Comparison of ENCODE assay signal across 8 cellular contexts in the genomic region with DNA sequence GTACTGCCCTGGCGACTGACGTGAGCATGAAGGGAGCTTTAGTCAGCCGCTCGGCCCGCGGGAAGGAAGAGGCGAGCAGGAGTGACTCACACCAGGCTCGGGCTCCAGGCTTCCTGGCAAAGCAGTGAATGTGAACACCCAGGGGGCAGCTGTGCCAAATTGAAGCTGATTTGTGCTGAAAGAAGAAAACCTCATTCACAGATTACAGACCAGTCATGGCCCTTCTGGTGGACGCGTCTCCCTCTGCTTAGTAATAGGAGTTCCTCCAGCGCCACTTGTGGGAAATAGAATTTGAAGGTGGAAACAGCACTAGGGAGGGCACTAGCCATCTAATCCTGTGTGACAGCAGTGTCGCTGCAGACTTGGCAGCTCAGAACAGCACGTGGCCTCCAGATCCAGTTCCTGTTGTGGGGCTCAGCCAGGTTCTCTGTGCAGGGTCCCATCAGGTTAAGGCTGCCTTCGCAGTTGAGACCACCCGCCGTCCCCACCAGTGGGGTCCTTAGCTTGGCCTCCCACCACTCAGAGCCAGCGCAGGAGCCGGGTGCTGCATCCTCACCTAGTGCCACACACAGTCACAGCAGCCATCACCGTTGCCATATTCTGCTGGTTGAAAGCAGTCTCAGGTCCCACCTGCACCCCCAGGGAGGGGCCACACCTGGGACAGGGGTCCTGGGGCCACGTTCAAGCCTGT.
DNase-seq lines count a peak whose midpoint lies in the region; ATAC-seq lines count a peak whose summit lies in the region.

No MANE protein-coding gene starts in this region.

- POLR2A ChIA-PET in activated CD4-positive, alpha-beta memory T cell treated with anti-CD3 and anti-CD28 coated beads, Interleukin-2, amount 10 ng/mL, durations not matched to agents 7 days and 5 days (lab: Charles Lee), result interaction anchor here (1.2 to 1.5 kb wide), 3 partner anchors 20 to 50 kb away, joined by 3 to 5 read pairs (median 3); no protein-coding TSS in a partner anchor

- no peaks in the 10 kb centered on the region for H3K9me3 Mint-ChIP-seq in activated CD4-positive, alpha-beta memory T cell treated with anti-CD3 and anti-CD28 coated beads, Interleukin-2, amount 10 ng/mL, durations not matched to agents 7 days and 5 days

- peak overlapping the region; percentile 56 for H3K27ac Mint-ChIP-seq in activated CD4-positive, alpha-beta memory T cell treated with anti-CD3 and anti-CD28 coated beads, Interleukin-2, amount 10 ng/mL, durations not matched to agents 7 days and 5 days

- H3K27me3 Mint-ChIP-seq in activated CD4-positive, alpha-beta memory T cell treated with anti-CD3 and anti-CD28 coated beads, Interleukin-2, amount 10 ng/mL, durations not matched to agents 7 days and 5 days, result no peaks in the 10 kb centered on the region

- peaks cover 54% of the 10 kb centered on the region for H3K4me1 Mint-ChIP-seq in activated CD4-positive, alpha-beta memory T cell treated with anti-CD3 and anti-CD28 coated beads, Interleukin-2, amount 10 ng/mL, durations not matched to agents 7 days and 5 days

- no peak overlapping the region for H3K4me3 Mint-ChIP-seq in activated CD4-positive, alpha-beta memory T cell treated with anti-CD3 and anti-CD28 coated beads, Interleukin-2, amount 10 ng/mL, durations not matched to agents 7 days and 5 days

- peaks cover 55% of the 10 kb centered on the region for H3K36me3 Mint-ChIP-seq in activated CD4-positive, alpha-beta memory T cell treated with anti-CD3 and anti-CD28 coated beads, Interleukin-2, amount 10 ng/mL, durations not matched to agents 7 days and 5 days (ENCODE audit: low read depth)

- DNase-seq in activated effector memory CD4-positive, alpha-beta T cell treated with anti-CD3 and anti-CD28 coated beads, Interleukin-2, amount 50 U/mL, for 16 hours, result peak; percentile 62
- no peak for DNase-seq in activated effector memory CD4-positive, alpha-beta T cell treated with Interleukin-2 at 50 U/mL for 16 hours
- no peak for DNase-seq in activated CD4-positive, alpha-beta memory T cell treated with anti-CD3 and anti-CD28 coated beads, Interleukin-2, amount 10 ng/mL, durations not matched to agents 7 days and 5 days
- peak; percentile 70 for DNase-seq in foreskin melanocyte
- peak; percentile 88 for DNase-seq in pulmonary artery endothelial cell (ENCODE audit: low read depth, low spot score)

- ATAC-seq in GM21529 (IDR thresholded peaks at IDR 0.05; ENCODE audit: unreplicated experiment) (no peak), HG02798 (IDR thresholded peaks at IDR 0.05; ENCODE audit: poor library complexity, unreplicated experiment) (no peak), HG02571 (IDR thresholded peaks at IDR 0.05; ENCODE audit: unreplicated experiment) (no peak)

- CTCF ChIA-PET in activated CD4-positive, alpha-beta memory T cell treated with anti-CD3 and anti-CD28 coated beads, Interleukin-2, amount 10 ng/mL, durations not matched to agents 7 days and 5 days (lab: Charles Lee), result no interaction called here

Comparison
In these comparisons a context has a peak if more than half of its experiments do, and no peak if none do; other contexts are left out.
1. DNase-seq: peak in activated effector memory CD4-positive, alpha-beta T cell treated with anti-CD3 and anti-CD28 coated beads, Interleukin-2, amount 50 U/mL, for 16 hours (single experiment), foreskin melanocyte (single experiment) and pulmonary artery endothelial cell (single experiment); none in activated effector memory CD4-positive, alpha-beta T cell treated with Interleukin-2 at 50 U/mL for 16 hours (single experiment) and activated CD4-positive, alpha-beta memory T cell treated with anti-CD3 and anti-CD28 coated beads, Interleukin-2, amount 10 ng/mL, durations not matched to agents 7 days and 5 days (single experiment).